In the genomic region with DNA sequence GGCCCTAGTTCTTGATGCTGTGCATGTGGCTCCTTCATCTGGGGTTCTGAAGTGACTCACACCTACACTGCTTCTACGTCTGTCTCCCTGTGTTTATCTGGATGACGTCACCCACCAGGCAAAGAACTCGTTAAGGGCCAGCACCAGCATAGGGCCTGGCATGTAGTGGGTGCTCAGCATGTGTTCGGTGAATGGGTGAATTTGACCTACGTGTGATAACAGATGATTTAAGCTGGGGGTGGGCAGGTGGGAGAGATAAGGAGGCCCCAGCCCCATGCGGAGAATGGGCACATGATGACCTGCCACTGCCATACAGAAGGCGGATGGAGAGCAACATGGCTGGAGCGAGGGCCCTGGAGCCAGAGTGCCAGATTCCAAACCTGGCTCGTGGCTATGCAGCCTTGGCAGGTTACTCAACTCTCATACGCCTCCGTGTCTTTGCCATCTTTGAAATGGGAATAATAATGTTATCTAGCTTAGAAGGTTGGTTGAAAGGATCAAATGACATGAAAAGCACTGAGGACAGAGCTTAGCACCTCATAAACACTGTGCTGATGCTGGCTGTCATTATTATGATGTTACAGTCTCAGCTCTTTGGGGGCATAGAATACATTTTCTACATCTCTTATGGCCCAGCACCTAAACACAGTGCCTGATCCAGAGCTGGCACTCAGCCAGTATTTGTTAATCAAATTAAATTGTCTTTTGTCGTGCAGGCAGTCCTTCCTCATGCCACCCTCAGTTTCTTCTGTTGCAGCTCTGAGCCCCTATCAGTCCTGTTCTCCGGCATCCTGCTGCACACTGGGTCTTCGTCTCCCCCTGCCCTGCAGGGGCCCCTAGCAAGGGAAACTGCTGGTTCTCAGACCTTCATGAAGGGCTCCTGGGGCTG, we compare ENCODE assay signal across 12 cellular contexts. TPM values are rescaled to one million over a fixed set of nuclear protein-coding genes. Genes with fewer than 3 reads are reported as not detected.
DNase-seq lines count a peak whose midpoint lies in the region; ATAC-seq, FAIRE-seq and TF ChIP-seq lines count a peak whose summit lies in the region.
"Had no signal": no experiment of that assay in that cellular context is flagged by ENCODE, and none has a peak within 500 bp of the region (broad histone marks: within the 10 kb centered on the region; RNA-seq: fewer than 3 reads in every experiment).

No MANE protein-coding gene starts in this region.

- H3K36me3 ChIP-seq in fibroblast of lung (ENCODE audit: control insufficient read depth, insufficient read depth, low read length) = no peaks in the 10 kb centered on the region
- H3K36me3 ChIP-seq: BLaER1 treated with 17β-estradiol and CSF1 and Interleukin-3, amounts not matched to agents 10 nM and 100 nM had no signal

- H3K4me2 ChIP-seq in A549 (peak overlapping the region; percentile 38; the same call in 1 of the 3 replicates), fibroblast of lung (ENCODE audit: extremely low read depth, insufficient read depth, low read length) (no peak overlapping the region)

- no peaks in the 10 kb centered on the region for H3K9me3 ChIP-seq in A549
- H3K9me3 ChIP-seq in fibroblast of lung (ENCODE audit: control insufficient read depth, insufficient read depth, low read depth, low read length) = no peaks in the 10 kb centered on the region
- H3K9me3 ChIP-seq: BLaER1 treated with 17β-estradiol and CSF1 and Interleukin-3, amounts not matched to agents 10 nM and 100 nM; testis had no signal

- POLR2A ChIA-PET in A549 (lab: Yijun Ruan, JAX) = no interaction called here
- POLR2A ChIA-PET in HEK293T (lab: Yijun Ruan, JAX) = no interaction called here

- no peak for TF ChIP-seq POLR2A in A549 (IDR thresholded peaks at IDR 0.05; ENCODE audit: low read length)

- no peaks in the 10 kb centered on the region for H4K20me1 ChIP-seq in fibroblast of lung (ENCODE audit: control insufficient read depth, extremely low read depth, insufficient read depth, low read length)
- H4K20me1 ChIP-seq: BLaER1 treated with 17β-estradiol and CSF1 and Interleukin-3, amounts not matched to agents 10 nM and 100 nM had no signal

- FAIRE-seq in A549 (lab: Jason Lieb, UNC) (no peak), RCC 7860 (lab: Jason Lieb, UNC) (no peak)

- no peak overlapping the region for H2AFZ ChIP-seq in fibroblast of lung (ENCODE audit: low read length)

- TF ChIP-seq CTCF in A549 (IDR thresholded peaks at IDR 0.05) (no peak), fibroblast of lung (conservative IDR thresholded peaks at IDR 0.05 in 1 of 2, IDR thresholded peaks at IDR 0.05 in 1 of 2; ENCODE audit: low read depth in 1 of 2, low read length in 2 of 2) (no peak)

- 63% methylated on average over 14 of the region's 14 CpGs for WGBS in A549 (ENCODE audit: missing lambda C conversion rate)

- H3K4me1 ChIP-seq in A549 (peaks cover 44% of the 10 kb centered on the region), fibroblast of lung (ENCODE audit: control insufficient read depth, extremely low read depth, insufficient read depth, low read length) (peaks cover 5% of the 10 kb centered on the region)
- H3K4me1 ChIP-seq: testis had no signal

- ATAC-seq in A549 = peak; percentile 75 to 78; a peak in 5 of 6 replicates
- ATAC-seq in GM18868 (IDR thresholded peaks at IDR 0.05; ENCODE audit: unreplicated experiment) = no peak
- ATAC-seq in HG03135 (IDR thresholded peaks at IDR 0.05; ENCODE audit: unreplicated experiment) = no peak

- no peak for TF ChIP-seq EP300 in A549 (IDR thresholded peaks at IDR 0.05)

- H3K79me2 ChIP-seq in fibroblast of lung (ENCODE audit: control insufficient read depth, insufficient read depth, low read length) = no peaks in the 10 kb centered on the region

- no peaks in the 10 kb centered on the region for H3K27me3 ChIP-seq in fibroblast of lung (ENCODE audit: control insufficient read depth, insufficient read depth, low read length)
- H3K27me3 ChIP-seq: BLaER1 treated with 17β-estradiol and CSF1 and Interleukin-3, amounts not matched to agents 10 nM and 100 nM; testis had no signal

- H3K4me3 ChIP-seq in A549 (no peak overlapping the region), fibroblast of lung (replicated peaks in 1 of 4; ENCODE audit: control extremely low read depth in 1 of 4, insufficient read depth in 1 of 4, low read depth in 3 of 4, low read length in 4 of 4) (no peak overlapping the region)
- H3K4me3 ChIP-seq: BLaER1 treated with 17β-estradiol and CSF1 and Interleukin-3, amounts not matched to agents 10 nM and 100 nM; testis had no signal

- no peak for TF ChIP-seq RAD21 in A549 (conservative IDR thresholded peaks at IDR 0.05 in 1 of 2, IDR thresholded peaks at IDR 0.05 in 1 of 2)

- H3K27ac ChIP-seq in A549 (peak overlapping the region in 1 of 2 experiments; percentile 19; a peak in 1 of 6 replicates), fibroblast of lung (ENCODE audit: insufficient read depth, low read length) (no peak overlapping the region)
- H3K27ac ChIP-seq: BLaER1 treated with 17β-estradiol and CSF1 and Interleukin-3, amounts not matched to agents 10 nM and 100 nM; testis had no signal

- DNase-seq in A549 (ENCODE audit: low read depth in 1 of 2, low spot score in 1 of 2) (peak; percentile 28 to 65), HEK293T (ENCODE audit: extremely low spot score) (no peak), RCC 7860 (ENCODE audit: low spot score) (peak; percentile 58), fibroblast of lung (ENCODE audit: low read depth in 2 of 2) (peak; percentile 67 to 80), COLO829 (ENCODE audit: low spot score) (no peak), T1000 (lab: John Stamatoyannopoulos, UW) (no peak)
- DNase-seq: activated T-cell treated with anti-CD3 and anti-CD28 coated beads, Interleukin-2, amount 50 U/mL, for 48 hours; stimulated activated CD4-positive, alpha-beta T cell treated with anti-CD3 and anti-CD28 coated beads, Interleukin-4, amount 100 ng/mL, for 4 hours; testis had no signal

- H3K9ac ChIP-seq in fibroblast of lung (ENCODE audit: insufficient read depth, low read length) = no peak overlapping the region
- H3K9ac ChIP-seq: BLaER1 treated with 17β-estradiol and CSF1 and Interleukin-3, amounts not matched to agents 10 nM and 100 nM had no signal

- CTCF ChIA-PET in A549 (lab: Yijun Ruan, JAX) (interaction anchor here (0.9 kb wide), 1 partner anchor 35 kb away, joined by 6 read pairs; no protein-coding TSS in a partner anchor), HEK293T (lab: Yijun Ruan, JAX) (interaction anchor here (0.6 to 1.4 kb wide), 3 partner anchors 37 to 110 kb away, joined by 3 to 4 read pairs (median 3); no protein-coding TSS in a partner anchor)

TF ChIP-seq in A549, 52 proteins besides CTCF, POLR2A, EP300 and RAD21:
- TF ChIP-seq FOSL2 (IDR thresholded peaks at IDR 0.05) = no peak
- peak; percentile 87 for TF ChIP-seq FOSL2 (CRISPR knock-in tag; IDR thresholded peaks at IDR 0.05)
- no peak for TF ChIP-seq NPAS2 (CRISPR knock-in tag; IDR thresholded peaks at IDR 0.05; ENCODE audit: borderline replicate concordance)
- no peak for TF ChIP-seq ZFP36 (IDR thresholded peaks at IDR 0.05; ENCODE audit: borderline replicate concordance, partially characterized antibody)
- no peak for TF ChIP-seq NR3C1 (IDR thresholded peaks at IDR 0.05)

TF ChIP-seq in HEK293T, 16 proteins besides CTCF, POLR2A, EP300 and RAD21:
- TF ChIP-seq L3MBTL2 (conservative IDR thresholded peaks at IDR 0.05) (0 out of 2 replicates have a peak, but pooled peaks have one; percentile 1), SUZ12 (IDR thresholded peaks at IDR 0.05) (no peak)

RNA-seq across cellular contexts. Expression of gene VEGFA, which starts 39.6 kb away (rescaled TPM):
- polyA plus RNA-seq in A549 (2011; rRNA removed) (83.7 and 101 TPM in 2 replicates), A549 (2017; fragmentation: RNase III; extraction: RNeasy Plus Mini Kit Qiagen cat#74134 plus additional on column Dnase treatment) (35.4 to 41.1 TPM (median 35.8 TPM) in 3 replicates), fibroblast of lung (68.0 and 111 TPM in 2 replicates)
- 71.6 and 78.6 TPM in 2 replicates for polyA plus RNA-seq in A549 (2012; cell fraction: cytosol; rRNA removed)
- polyA plus RNA-seq in A549 (2012; cell fraction: nucleus; rRNA removed) = 87.2 and 111 TPM in 2 replicates
- 125 and 135 TPM in 2 replicates for polyA minus RNA-seq in A549 (2011; rRNA and poly(A)+ RNA removed)
- 150 and 208 TPM in 2 replicates for total RNA-seq in fibroblast of lung
- 51.7 and 88.6 TPM in 2 replicates for polyA plus RNA-seq in fibroblast of lung (2012)
- 529 and 674 TPM in 2 replicates for polyA minus RNA-seq in fibroblast of lung (ENCODE audit: low replicate concordance)

Comparison
In these comparisons a context has a peak if more than half of its experiments do, and no peak if none do; other contexts are left out.
1. ATAC-seq: peak in A549 (2 of 2); none in GM18868 (single experiment) and HG03135 (single experiment).
2. DNase-seq: peak in A549 (2 of 2), RCC 7860 (single experiment) and fibroblast of lung (2 of 2); none in HEK293T (single experiment), COLO829 (single experiment) and T1000 (single experiment).